Comparison of ENCODE assay signal across 1 cellular context in the genomic region with DNA sequence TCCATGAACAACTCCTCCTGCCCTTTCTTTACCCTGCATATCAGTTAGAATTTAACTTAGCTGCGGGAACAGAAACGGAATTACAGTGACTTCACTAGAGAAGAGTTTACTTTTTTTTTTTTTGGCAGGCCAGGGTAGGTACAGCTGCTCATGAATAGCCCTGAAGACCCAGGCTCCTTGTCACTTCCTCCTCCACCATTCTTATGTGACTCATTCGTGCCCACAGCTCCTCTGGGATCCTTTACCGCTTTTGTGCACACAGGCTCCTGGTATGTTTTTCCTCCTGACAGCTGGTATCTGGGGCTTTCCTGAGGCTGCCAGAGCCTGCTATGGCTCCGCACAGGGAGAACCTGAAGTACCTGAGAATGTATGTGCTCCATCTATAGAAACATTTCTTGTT.
TF ChIP-seq lines count a peak whose summit lies in the region.

No MANE protein-coding gene starts in this region.

TF ChIP-seq in endothelial cell of umbilical vein, 7 proteins besides CTCF, POLR2A, EP300 and RAD21:
- TF ChIP-seq MAX (IDR thresholded peaks at IDR 0.05; ENCODE audit: insufficient read depth, insufficient read length) = no peak
- TF ChIP-seq FOS (IDR thresholded peaks at IDR 0.05; ENCODE audit: borderline replicate concordance, insufficient read depth, low read length) = peak; percentile 50
